Comparison of ENCODE assay signal across 2 cellular contexts in the genomic region with DNA sequence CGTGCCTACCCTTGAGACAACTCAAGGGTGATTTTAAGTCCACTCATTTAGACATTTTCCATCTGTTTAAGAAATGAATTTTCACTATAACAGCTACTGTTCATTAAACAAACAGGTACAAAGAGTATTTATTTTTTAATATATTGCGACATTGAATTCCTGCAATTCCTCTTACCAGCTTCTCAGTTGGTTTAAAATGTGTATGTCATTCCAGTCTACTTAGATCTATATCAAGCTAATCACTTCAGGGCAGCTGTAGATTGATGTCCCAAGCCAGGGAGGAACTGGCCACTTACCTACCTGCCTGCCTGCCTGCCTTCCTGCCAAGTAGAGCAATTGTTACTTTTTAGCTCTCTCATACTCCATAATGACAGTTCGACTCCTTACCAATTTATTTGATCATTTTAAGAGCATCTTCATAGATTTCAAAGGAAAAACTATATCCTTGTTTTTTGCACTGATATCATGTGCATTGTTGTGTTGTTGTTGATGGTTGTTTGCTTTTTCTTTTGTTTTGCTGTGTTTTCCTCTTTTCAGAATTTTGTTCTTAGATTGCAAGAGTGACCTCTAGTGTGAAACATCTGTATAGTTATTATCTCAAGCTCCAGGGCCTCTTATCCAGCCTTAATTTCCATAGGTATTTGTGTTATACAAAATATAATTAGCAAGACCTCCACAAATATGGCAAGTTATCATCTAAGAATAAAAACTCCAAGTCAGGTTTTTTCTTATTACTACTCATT.
TF ChIP-seq lines count a peak whose summit lies in the region.

No MANE protein-coding gene starts in this region.

TF ChIP-seq in A549, 52 proteins besides CTCF, POLR2A, EP300 and RAD21 (continued from another document):
- no peak for TF ChIP-seq MAFK (IDR thresholded peaks at IDR 0.05; ENCODE audit: partially characterized antibody)
- TF ChIP-seq KDM5A (IDR thresholded peaks at IDR 0.05) = no peak
- TF ChIP-seq FOSB (CRISPR knock-in tag; IDR thresholded peaks at IDR 0.05) = no peak
- no peak for TF ChIP-seq CHD2 (IDR thresholded peaks at IDR 0.05; ENCODE audit: low read length, partially characterized antibody)
- no peak for TF ChIP-seq HOXB5 (CRISPR knock-in tag; IDR thresholded peaks at IDR 0.05)
- no peak for TF ChIP-seq RARB (CRISPR knock-in tag; IDR thresholded peaks at IDR 0.05)
- no peak for TF ChIP-seq PHF8 (IDR thresholded peaks at IDR 0.05; ENCODE audit: borderline replicate concordance, low read depth)
- TF ChIP-seq EHF (CRISPR knock-in tag; IDR thresholded peaks at IDR 0.05) = no peak
- no peak for TF ChIP-seq RCOR1 (IDR thresholded peaks at IDR 0.05; ENCODE audit: low read depth, low read length)
- no peak for TF ChIP-seq CBX8 (IDR thresholded peaks at IDR 0.05)
- no peak for TF ChIP-seq CHD4 (IDR thresholded peaks at IDR 0.05; ENCODE audit: borderline replicate concordance)
- TF ChIP-seq NFE2L2 (conservative IDR thresholded peaks at IDR 0.05; ENCODE audit: low read length) = no peak
- no peak for TF ChIP-seq MAX (IDR thresholded peaks at IDR 0.05)
- TF ChIP-seq POLR2AphosphoS2 (conservative IDR thresholded peaks at IDR 0.05; ENCODE audit: low read length) = no peak

TF ChIP-seq in IMR-90, 13 proteins besides CTCF, POLR2A, EP300 and RAD21 (continued from another document):
- TF ChIP-seq, protein P1, sequence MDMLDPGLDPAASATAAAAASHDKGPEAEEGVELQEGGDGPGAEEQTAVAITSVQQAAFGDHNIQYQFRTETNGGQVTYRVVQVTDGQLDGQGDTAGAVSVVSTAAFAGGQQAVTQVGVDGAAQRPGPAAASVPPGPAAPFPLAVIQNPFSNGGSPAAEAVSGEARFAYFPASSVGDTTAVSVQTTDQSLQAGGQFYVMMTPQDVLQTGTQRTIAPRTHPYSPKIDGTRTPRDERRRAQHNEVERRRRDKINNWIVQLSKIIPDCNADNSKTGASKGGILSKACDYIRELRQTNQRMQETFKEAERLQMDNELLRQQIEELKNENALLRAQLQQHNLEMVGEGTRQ (IDR thresholded peaks at IDR 0.05; ENCODE audit: low read depth, low read length) = no peak
